In the genomic region with DNA sequence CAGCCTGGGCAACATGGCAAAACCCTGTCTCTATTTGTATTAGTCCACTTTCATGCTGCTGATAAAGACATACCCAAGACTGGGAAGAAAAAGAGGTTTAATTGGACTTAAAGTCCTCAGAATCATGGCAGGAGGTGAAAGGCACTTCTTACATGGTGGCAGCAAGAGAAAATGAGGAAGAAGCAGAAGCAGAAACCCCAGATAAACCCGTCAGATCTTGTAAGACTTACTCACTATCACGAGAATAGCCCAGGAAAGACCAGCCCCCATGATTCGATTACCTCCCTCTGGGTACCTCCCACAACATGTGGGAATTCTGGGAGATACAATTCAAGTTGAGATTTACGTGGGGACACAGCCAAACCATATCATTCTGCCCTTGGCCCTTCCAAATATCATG, we compare ENCODE assay signal across 1 cellular context. TPM values are rescaled to one million over a fixed set of nuclear protein-coding genes. Genes with fewer than 3 reads are reported as not detected.
"Had no signal": no experiment of that assay in that cellular context is flagged by ENCODE, and none has a peak within 500 bp of the region (broad histone marks: within the 10 kb centered on the region; RNA-seq: fewer than 3 reads in every experiment).

No MANE protein-coding gene starts in this region.

RNA-seq across cellular contexts. Expression of gene DPF3, which starts 23.0 kb away (rescaled TPM):
- total RNA-seq: bronchial epithelial cell had no signal
